Comparison of ENCODE assay signal across 11 cellular contexts in the genomic region with DNA sequence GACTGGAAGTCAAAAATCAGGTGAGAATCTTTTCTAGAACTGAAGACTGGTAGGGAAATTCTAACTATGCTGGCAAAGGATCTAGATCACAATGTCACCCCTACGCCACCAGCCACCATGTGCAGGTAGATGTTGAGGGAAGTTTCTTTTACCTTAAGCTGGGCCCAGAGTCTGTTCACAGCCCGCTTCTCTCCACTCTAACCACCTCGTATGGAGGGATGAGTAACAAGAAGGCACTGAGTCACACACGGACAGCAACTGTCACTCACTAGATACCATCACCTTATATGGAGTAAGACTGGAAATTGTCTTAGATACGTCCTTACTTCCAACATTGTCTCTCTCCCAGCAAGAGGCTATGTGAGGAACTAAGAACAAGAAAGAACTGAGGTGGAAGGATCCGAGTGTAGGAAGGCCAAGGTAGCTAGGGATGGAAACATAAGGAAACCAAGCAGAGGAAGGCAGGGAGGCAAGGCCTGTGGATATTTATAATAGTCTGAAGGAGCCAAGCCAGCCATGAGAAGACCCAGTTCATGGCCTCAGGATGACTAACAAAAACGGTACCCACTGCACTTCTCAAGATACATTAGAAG. TPM values are rescaled to one million over a fixed set of nuclear protein-coding genes. Genes with fewer than 3 reads are reported as not detected.
A peak's percentile ranks its signal among the peaks of the same experiment; 100 is the strongest.
DNase-seq lines count a peak whose midpoint lies in the region; ATAC-seq and TF ChIP-seq lines count a peak whose summit lies in the region.
"Had no signal": no experiment of that assay in that cellular context is flagged by ENCODE, and none has a peak within 500 bp of the region (broad histone marks: within the 10 kb centered on the region; RNA-seq: fewer than 3 reads in every experiment).

No MANE protein-coding gene starts in this region.

- H3K36me3 Mint-ChIP-seq in Calu3 (ENCODE audit: insufficient read depth, unreplicated experiment) = peaks cover 19% of the 10 kb centered on the region

- no peak for TF ChIP-seq EP300 in esophagus muscularis mucosa (IDR thresholded peaks at IDR 0.05)
- TF ChIP-seq EP300 in sigmoid colon (IDR thresholded peaks at IDR 0.05) = no peak

- intact Hi-C loops in esophagus muscularis mucosa (cut with DNase I) (no loop called here), sigmoid colon (cut with DNase I) (no loop called here), Calu3 (cut with micrococcal nuclease; ENCODE audit: unreplicated experiment) (no loop called here)

- no peak overlapping the region for H3K4me3 ChIP-seq in RWPE2 (ENCODE audit: severe bottlenecking)
- H3K4me3 ChIP-seq in esophagus muscularis mucosa = no peak overlapping the region
- H3K4me3 ChIP-seq in sigmoid colon = no peak overlapping the region
- H3K4me3 ChIP-seq: heart left ventricle had no signal

- H3K9me3 ChIP-seq in RWPE2 (ENCODE audit: severe bottlenecking) (no peaks in the 10 kb centered on the region), esophagus muscularis mucosa (no peaks in the 10 kb centered on the region), sigmoid colon (no peaks in the 10 kb centered on the region)
- H3K9me3 ChIP-seq: heart left ventricle had no signal

- BruUV-seq in Calu3 (replicated peaks; lab: Mats Ljungman, UMichigan) = no TSS peak

- H3K4me1 Mint-ChIP-seq in Calu3 (ENCODE audit: low read depth, unreplicated experiment) = no peaks in the 10 kb centered on the region

- TF ChIP-seq POLR2A in esophagus muscularis mucosa (IDR thresholded peaks at IDR 0.05; ENCODE audit: low read depth) (no peak), sigmoid colon (IDR thresholded peaks at IDR 0.05) (no peak)

- no peaks in the 10 kb centered on the region for H3K27me3 ChIP-seq in RWPE2 (ENCODE audit: insufficient read depth, poor library complexity, severe bottlenecking)
- no peaks in the 10 kb centered on the region for H3K27me3 ChIP-seq in esophagus muscularis mucosa
- no peaks in the 10 kb centered on the region for H3K27me3 ChIP-seq in sigmoid colon
- H3K27me3 ChIP-seq: heart left ventricle had no signal

- H3K4me1 ChIP-seq in RWPE2 (ENCODE audit: insufficient read depth, poor library complexity, severe bottlenecking) = peaks cover 12% of the 10 kb centered on the region
- H3K4me1 ChIP-seq in esophagus muscularis mucosa = peaks cover 9 to 37% (median 31%) of the 10 kb centered on the region in 4 donors
- peaks cover 0 to 36% (median 22%) of the 10 kb centered on the region in 4 donors for H3K4me1 ChIP-seq in sigmoid colon

- no peak overlapping the region for H3K27ac Mint-ChIP-seq in Calu3 (ENCODE audit: unreplicated experiment)

- CTCF ChIA-PET in Calu3 (lab: Charles Lee) = no interaction called here

- ATAC-seq in activated CD4-positive, CD25-positive, alpha-beta regulatory T cell treated with anti-CD3 and anti-CD28 coated beads, Interleukin-2, amount 50 U/mL, for 24 hours = peak; percentile 97
- ATAC-seq in RWPE2 (ENCODE audit: low read depth) = peak; percentile 97

- 44% methylated on average over 7 of the region's 7 CpGs for WGBS in esophagus muscularis mucosa
- 79% methylated on average over 7 of the region's 7 CpGs for whole genome bisulfite sequencing in sigmoid colon, 2 donors

- H3K27ac ChIP-seq in RWPE2 (ENCODE audit: poor library complexity, severe bottlenecking) = peak overlapping the region; percentile 49
- peak overlapping the region; percentile 62 to 76 (median 66) for H3K27ac ChIP-seq in esophagus muscularis mucosa (replicated peaks in 1 of 4)
- H3K27ac ChIP-seq in sigmoid colon = peak overlapping the region; percentile 51 to 82 (median 74)
- H3K27ac ChIP-seq: 22Rv1 had no signal

- H3K4me3 Mint-ChIP-seq in Calu3 (ENCODE audit: low read depth, unreplicated experiment) = no peak overlapping the region

- H3K27me3 Mint-ChIP-seq in Calu3 (ENCODE audit: unreplicated experiment) = no peaks in the 10 kb centered on the region

- H3K9me3 Mint-ChIP-seq in Calu3 (ENCODE audit: low read depth, unreplicated experiment) = no peaks in the 10 kb centered on the region

- DNase-seq in activated CD4-positive, CD25-positive, alpha-beta regulatory T cell (lab: John Stamatoyannopoulos, UW) = no peak
- no peak for DNase-seq in RWPE2 (ENCODE audit: low spot score)
- DNase-seq in esophagus muscularis mucosa (ENCODE audit: extremely low spot score) = no peak
- no peak for DNase-seq in sigmoid colon
- no peak for DNase-seq in globus pallidus (ENCODE audit: low spot score)
- no peak for DNase-seq in GDM1 (lab: John Stamatoyannopoulos, UW)
- DNase-seq in Calu3 = no peak
- DNase-seq: heart left ventricle, NCI-H2107 had no signal

- H3K36me3 ChIP-seq in RWPE2 (ENCODE audit: low read depth) (peaks cover 30% of the 10 kb centered on the region), esophagus muscularis mucosa (peaks cover 27 to 32% (median 30%) of the 10 kb centered on the region in 4 donors), sigmoid colon (peaks cover 24 to 31% (median 24%) of the 10 kb centered on the region in 4 donors)

- TF ChIP-seq CTCF in RWPE2 (IDR thresholded peaks at IDR 0.05; ENCODE audit: poor library complexity, severe bottlenecking) (no peak), esophagus muscularis mucosa (IDR thresholded peaks at IDR 0.05) (no peak), sigmoid colon (IDR thresholded peaks at IDR 0.05) (no peak), Calu3 (IDR thresholded peaks at IDR 0.05; ENCODE audit: unreplicated experiment) (no peak)

RNA-seq across cellular contexts. Expression of gene REM2, which starts 15.4 kb away (rescaled TPM):
- under 1 TPM; 0.26 to 0.66 (median 0.38) TPM for total RNA-seq in esophagus muscularis mucosa
- total RNA-seq in sigmoid colon = 1 to 10 TPM in 1 of 4 donors, under 1 TPM in 2, not detected in 1; 0.71 to 1.4 (median 0.81) TPM
- polyA plus RNA-seq in sigmoid colon = under 1 TPM in 2 of 3 donors, not detected in 1; 0.60 to 0.96 TPM
- total RNA-seq in Calu3 (2022) = 0.85 and 1.0 TPM in 2 replicates

RNA-seq across cellular contexts. Expression of gene RBM23, which starts 20.6 kb away (rescaled TPM):
- 100 to 1,000 TPM in 2 of 4 donors, 10 to 100 TPM in 2; 52.7 to 229 (median 102) TPM for total RNA-seq in esophagus muscularis mucosa
- total RNA-seq in sigmoid colon = 1,000 to 10,000 TPM in 1 of 4 donors, 100 to 1,000 TPM in 3; 356 to 5,076 (median 594) TPM
- polyA plus RNA-seq in sigmoid colon = 10 to 100 TPM; 31.8 to 46.5 (median 40.8) TPM
- 65.3 and 70.9 TPM in 2 replicates for total RNA-seq in Calu3 (2022)

RNA-seq across cellular contexts. Expression of gene LRP10, which starts 26.9 kb away (rescaled TPM):
- total RNA-seq in esophagus muscularis mucosa (100 to 1,000 TPM; 111 to 279 (median 197) TPM), sigmoid colon (100 to 1,000 TPM in 2 of 4 donors, 10 to 100 TPM in 2; 75.3 to 124 (median 95.1) TPM), Calu3 (2022) (112 and 121 TPM in 2 replicates)
- 100 to 1,000 TPM in 1 of 3 donors, 10 to 100 TPM in 2; 34.4 to 139 (median 42.6) TPM for polyA plus RNA-seq in sigmoid colon

RNA-seq across cellular contexts. Expression of gene PRMT5, which starts 30.8 kb away (rescaled TPM):
- total RNA-seq in esophagus muscularis mucosa = 10 to 100 TPM; 35.5 to 51.0 (median 44.8) TPM
- total RNA-seq in sigmoid colon = 10 to 100 TPM; 33.3 to 61.7 (median 44.7) TPM
- 10 to 100 TPM; 33.3 to 66.7 (median 55.4) TPM for polyA plus RNA-seq in sigmoid colon
- 101 and 113 TPM in 2 replicates for total RNA-seq in Calu3 (2022)

RNA-seq across cellular contexts. Expression of gene HAUS4, which starts 58.5 kb away (rescaled TPM):
- total RNA-seq in esophagus muscularis mucosa (10 to 100 TPM; 31.7 to 46.8 (median 39.1) TPM), sigmoid colon (10 to 100 TPM; 28.1 to 82.6 (median 59.8) TPM), Calu3 (2022) (30.4 and 32.1 TPM in 2 replicates)
- polyA plus RNA-seq in sigmoid colon = 10 to 100 TPM; 37.8 to 46.7 (median 44.9) TPM
